In the genomic region with DNA sequence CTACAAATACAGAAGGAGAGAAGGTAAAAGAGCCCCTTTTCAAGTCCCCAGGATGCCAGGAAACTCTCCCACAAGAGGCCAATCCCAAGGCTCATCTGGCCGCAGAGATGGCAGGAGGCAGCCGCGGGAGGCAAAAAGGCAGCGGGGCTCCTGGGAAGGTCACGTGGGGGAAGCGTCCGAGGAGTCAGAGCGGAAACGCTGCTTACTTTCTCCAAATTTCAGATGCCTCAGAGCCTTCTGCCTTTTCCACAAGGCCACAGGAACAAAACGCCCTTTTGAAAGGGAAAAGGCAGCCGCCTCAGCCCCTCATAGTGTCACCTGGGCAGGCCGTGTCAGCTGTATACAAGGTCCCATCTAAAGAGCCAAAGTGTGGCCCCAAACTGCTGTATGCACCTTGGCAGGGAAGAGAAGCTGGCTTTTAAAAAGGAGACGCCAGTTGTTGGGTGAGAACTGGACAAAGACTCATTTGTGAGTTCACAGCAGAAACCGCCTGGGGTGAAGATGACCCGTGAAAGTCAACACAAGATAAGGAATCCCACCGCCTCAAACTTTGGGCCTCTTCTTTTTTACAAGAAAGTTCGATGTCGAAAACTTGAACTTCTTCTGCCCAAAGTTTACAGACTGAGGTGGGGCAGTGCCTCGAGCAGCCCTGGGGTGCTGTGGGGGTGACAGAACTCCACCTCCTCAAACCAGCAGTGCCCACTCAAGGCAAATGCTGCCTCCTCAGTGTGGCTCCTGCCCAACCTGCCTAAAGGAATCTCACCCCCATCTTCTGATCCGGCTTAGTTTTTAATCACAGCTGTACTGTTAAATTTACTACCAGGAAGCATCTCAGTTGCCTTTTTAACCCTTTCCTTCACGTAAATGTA, we compare ENCODE assay signal across 1 cellular context.
TF ChIP-seq lines count a peak whose summit lies in the region.

No MANE protein-coding gene starts in this region.

TF ChIP-seq in GM12878, 131 proteins besides CTCF, POLR2A, EP300 and RAD21:
- TF ChIP-seq CHD2 (IDR thresholded peaks at IDR 0.05; ENCODE audit: borderline replicate concordance, low read depth, low read length), result no peak
- TF ChIP-seq MEF2B (IDR thresholded peaks at IDR 0.05; ENCODE audit: partially characterized antibody, poor library complexity, severe bottlenecking), result no peak
- TF ChIP-seq MTA2 (IDR thresholded peaks at IDR 0.05; ENCODE audit: low read depth), result no peak
- TF ChIP-seq USF2 (IDR thresholded peaks at IDR 0.05; ENCODE audit: borderline replicate concordance, low read depth, low read length), result no peak
- no peak for TF ChIP-seq E2F8 (IDR thresholded peaks at IDR 0.05; ENCODE audit: low read depth, partially characterized antibody)
- TF ChIP-seq GABPA (IDR thresholded peaks at IDR 0.05; ENCODE audit: low read depth), result no peak
- no peak for TF ChIP-seq SREBF2 (IDR thresholded peaks at IDR 0.05; ENCODE audit: low read length)
- TF ChIP-seq, protein P1, sequence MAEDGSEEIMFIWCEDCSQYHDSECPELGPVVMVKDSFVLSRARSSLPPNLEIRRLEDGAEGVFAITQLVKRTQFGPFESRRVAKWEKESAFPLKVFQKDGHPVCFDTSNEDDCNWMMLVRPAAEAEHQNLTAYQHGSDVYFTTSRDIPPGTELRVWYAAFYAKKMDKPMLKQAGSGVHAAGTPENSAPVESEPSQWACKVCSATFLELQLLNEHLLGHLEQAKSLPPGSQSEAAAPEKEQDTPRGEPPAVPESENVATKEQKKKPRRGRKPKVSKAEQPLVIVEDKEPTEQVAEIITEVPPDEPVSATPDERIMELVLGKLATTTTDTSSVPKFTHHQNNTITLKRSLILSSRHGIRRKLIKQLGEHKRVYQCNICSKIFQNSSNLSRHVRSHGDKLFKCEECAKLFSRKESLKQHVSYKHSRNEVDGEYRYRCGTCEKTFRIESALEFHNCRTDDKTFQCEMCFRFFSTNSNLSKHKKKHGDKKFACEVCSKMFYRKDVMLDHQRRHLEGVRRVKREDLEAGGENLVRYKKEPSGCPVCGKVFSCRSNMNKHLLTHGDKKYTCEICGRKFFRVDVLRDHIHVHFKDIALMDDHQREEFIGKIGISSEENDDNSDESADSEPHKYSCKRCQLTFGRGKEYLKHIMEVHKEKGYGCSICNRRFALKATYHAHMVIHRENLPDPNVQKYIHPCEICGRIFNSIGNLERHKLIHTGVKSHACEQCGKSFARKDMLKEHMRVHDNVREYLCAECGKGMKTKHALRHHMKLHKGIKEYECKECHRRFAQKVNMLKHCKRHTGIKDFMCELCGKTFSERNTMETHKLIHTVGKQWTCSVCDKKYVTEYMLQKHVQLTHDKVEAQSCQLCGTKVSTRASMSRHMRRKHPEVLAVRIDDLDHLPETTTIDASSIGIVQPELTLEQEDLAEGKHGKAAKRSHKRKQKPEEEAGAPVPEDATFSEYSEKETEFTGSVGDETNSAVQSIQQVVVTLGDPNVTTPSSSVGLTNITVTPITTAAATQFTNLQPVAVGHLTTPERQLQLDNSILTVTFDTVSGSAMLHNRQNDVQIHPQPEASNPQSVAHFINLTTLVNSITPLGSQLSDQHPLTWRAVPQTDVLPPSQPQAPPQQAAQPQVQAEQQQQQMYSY (CRISPR knock-in tag; IDR thresholded peaks at IDR 0.05), result no peak
- no peak for TF ChIP-seq IRF4 (IDR thresholded peaks at IDR 0.05; ENCODE audit: low read depth, low read length)
- no peak for TF ChIP-seq CHD1 (IDR thresholded peaks at IDR 0.05; ENCODE audit: low read depth, low read length)
- no peak for TF ChIP-seq HDGF (IDR thresholded peaks at IDR 0.05)
